8 cellular contexts compared by ENCODE assay signal in genomic region chr15:73052679-73053397, GRCh38. TPM values are rescaled to one million over a fixed set of nuclear protein-coding genes. Genes with fewer than 3 reads are reported as not detected.
A peak's percentile ranks its signal among the peaks of the same experiment; 100 is the strongest.
DNase-seq lines count a peak whose midpoint lies in the region; ATAC-seq and TF ChIP-seq lines count a peak whose summit lies in the region.

No MANE protein-coding gene starts in this region.

- H2AK5ac ChIP-seq in mesenchymal stem cell (ENCODE audit: low read length, severe bottlenecking): no peak overlapping the region

- H3K9me3 ChIP-seq in mesenchymal stem cell (ENCODE audit: control insufficient read depth, low read length): no peaks in the 10 kb centered on the region

- peaks cover 2% of the 10 kb centered on the region for H3K79me1 ChIP-seq in mesenchymal stem cell (replicated peaks; ENCODE audit: low read length, poor library complexity, severe bottlenecking)

- H3K36me3 Mint-ChIP-seq in activated CD4-positive, alpha-beta memory T cell treated with anti-CD3 and anti-CD28 coated beads for 36 hours: no peaks in the 10 kb centered on the region
- H3K36me3 Mint-ChIP-seq in endothelial cell (ENCODE audit: low read depth, unreplicated experiment): peaks cover 6% of the 10 kb centered on the region
- no peaks in the 10 kb centered on the region for H3K36me3 Mint-ChIP-seq in stimulated activated memory B cell treated with anti-CD40 and anti-IgM and Interleukin-4, amounts not matched to agents 10 μg/mL and 1 μg/mL and 100 μg/mL, for 72 hours

- in situ Hi-C loops in G401 (cut with HindIII; ENCODE audit: low sequenced_read_pairs): no loop called here

- no peak for TF ChIP-seq CTCF in endothelial cell (IDR thresholded peaks at IDR 0.05; ENCODE audit: unreplicated experiment)

- peak overlapping the region; percentile 80 for H3K4me2 ChIP-seq in mesenchymal stem cell (ENCODE audit: low read length, poor library complexity, severe bottlenecking)

- no peaks in the 10 kb centered on the region for H3K36me3 ChIP-seq in mesenchymal stem cell (ENCODE audit: control insufficient read depth in 1 of 2, insufficient read depth in 2 of 2, low read depth in 1 of 2, low read length in 2 of 2)

- H3K4me1 ChIP-seq in mesenchymal stem cell (ENCODE audit: control insufficient read depth, insufficient read depth, low read depth, low read length): no peaks in the 10 kb centered on the region

- H3K4ac ChIP-seq in mesenchymal stem cell (ENCODE audit: low read depth in 1 of 2, low read length in 2 of 2): peak overlapping the region; percentile 54 to 94

- H3K27me3 ChIP-seq in mesenchymal stem cell (ENCODE audit: control insufficient read depth in 1 of 2, insufficient read depth in 1 of 2, low read length in 2 of 2): peaks cover 0 to 5% of the 10 kb centered on the region in 2 experiments

- peak overlapping the region in 1 of 2 experiments; percentile 94 for H2BK12ac ChIP-seq in mesenchymal stem cell (ENCODE audit: low read length in 2 of 2)

- H4K91ac ChIP-seq in mesenchymal stem cell (ENCODE audit: low read length): peak overlapping the region; percentile 52

- H3K9me3 Mint-ChIP-seq in activated CD4-positive, alpha-beta memory T cell treated with anti-CD3 and anti-CD28 coated beads for 36 hours: no peaks in the 10 kb centered on the region
- H3K9me3 Mint-ChIP-seq in endothelial cell (ENCODE audit: unreplicated experiment): no peaks in the 10 kb centered on the region
- no peaks in the 10 kb centered on the region for H3K9me3 Mint-ChIP-seq in stimulated activated memory B cell treated with anti-CD40 and anti-IgM and Interleukin-4, amounts not matched to agents 10 μg/mL and 1 μg/mL and 100 μg/mL, for 72 hours

- ATAC-seq in HG02759 (IDR thresholded peaks at IDR 0.05; ENCODE audit: unreplicated experiment) (peak; percentile 38), HG03565 (IDR thresholded peaks at IDR 0.05; ENCODE audit: unreplicated experiment) (no peak)
- ATAC-seq in stimulated activated memory B cell treated with anti-CD40 and anti-IgM and Interleukin-4, amounts not matched to agents 10 μg/mL and 1 μg/mL and 100 μg/mL, for 72 hours: peak; percentile 63

- H3K27ac Mint-ChIP-seq in activated CD4-positive, alpha-beta memory T cell treated with anti-CD3 and anti-CD28 coated beads for 36 hours: no peak overlapping the region
- peak overlapping the region; percentile 95 for H3K27ac Mint-ChIP-seq in endothelial cell (ENCODE audit: unreplicated experiment)
- H3K27ac Mint-ChIP-seq in stimulated activated memory B cell treated with anti-CD40 and anti-IgM and Interleukin-4, amounts not matched to agents 10 μg/mL and 1 μg/mL and 100 μg/mL, for 72 hours: peak overlapping the region; percentile 24

- H2BK5ac ChIP-seq in mesenchymal stem cell (ENCODE audit: low read depth, low read length, poor library complexity, severe bottlenecking): peak overlapping the region; percentile 79

- H3K27me3 Mint-ChIP-seq in activated CD4-positive, alpha-beta memory T cell treated with anti-CD3 and anti-CD28 coated beads for 36 hours: peaks cover 7% of the 10 kb centered on the region
- H3K27me3 Mint-ChIP-seq in endothelial cell (ENCODE audit: unreplicated experiment): peaks cover 5% of the 10 kb centered on the region
- no peaks in the 10 kb centered on the region for H3K27me3 Mint-ChIP-seq in stimulated activated memory B cell treated with anti-CD40 and anti-IgM and Interleukin-4, amounts not matched to agents 10 μg/mL and 1 μg/mL and 100 μg/mL, for 72 hours

- H4K8ac ChIP-seq in mesenchymal stem cell (ENCODE audit: low read length): no peak overlapping the region

- H2AFZ ChIP-seq in mesenchymal stem cell (ENCODE audit: low read depth, low read length): peak overlapping the region; percentile 82

- intact Hi-C loops in activated CD4-positive, alpha-beta memory T cell treated with anti-CD3 and anti-CD28 coated beads for 36 hours (cut with micrococcal nuclease): loop anchor here (1.0 to 10.0 kb wide), 3 partner anchors 189 to 582 kb away; partner anchors contain the start of gene NPTN

- H2BK15ac ChIP-seq in mesenchymal stem cell (ENCODE audit: low read depth, poor library complexity, severe bottlenecking): no peak overlapping the region

- H3K23ac ChIP-seq in mesenchymal stem cell (ENCODE audit: low read length in 2 of 2): peak overlapping the region in 1 of 2 experiments; percentile 94

- H3K4me3 ChIP-seq in mesenchymal stem cell (ENCODE audit: insufficient read depth in 1 of 2, low read depth in 1 of 2, low read length in 2 of 2): peak overlapping the region; percentile 90 to 93

- peak overlapping the region; percentile 84 for H3K9ac ChIP-seq in mesenchymal stem cell (ENCODE audit: low read length)

- WGBS in mesenchymal stem cell: under 1% methylated on average over 21 of the region's 59 CpGs

- H3K4me3 Mint-ChIP-seq in activated CD4-positive, alpha-beta memory T cell treated with anti-CD3 and anti-CD28 coated beads for 36 hours: peak overlapping the region; percentile 78
- H3K4me3 Mint-ChIP-seq in endothelial cell (ENCODE audit: unreplicated experiment): peak overlapping the region; percentile 97
- H3K4me3 Mint-ChIP-seq in stimulated activated memory B cell treated with anti-CD40 and anti-IgM and Interleukin-4, amounts not matched to agents 10 μg/mL and 1 μg/mL and 100 μg/mL, for 72 hours: peak overlapping the region; percentile 91

- peak overlapping the region; percentile 89 for H2BK120ac ChIP-seq in mesenchymal stem cell (ENCODE audit: low read depth, low read length)

- DNase-seq in G401 (ENCODE audit: low spot score) (peak; percentile 71), NCI-H345 treated with DMSO at 0.1 percent for 48 hours (lab: John Stamatoyannopoulos, UW; ENCODE audit: unreplicated experiment) (peak; percentile 39), endothelial cell (ENCODE audit: low spot score) (peak; percentile 73), mesenchymal stem cell (peak; percentile 80)
- DNase-seq in activated CD4-positive, alpha-beta memory T cell treated with anti-CD3 and anti-CD28 coated beads for 36 hours: peak; percentile 43

- H3K27ac ChIP-seq in mesenchymal stem cell (ENCODE audit: low read length, poor library complexity, severe bottlenecking): peak overlapping the region; percentile 68

- CTCF ChIA-PET in activated CD4-positive, alpha-beta memory T cell treated with anti-CD3 and anti-CD28 coated beads for 36 hours (lab: Charles Lee): interaction anchor here (1.0 to 1.4 kb wide), 5 partner anchors 19 to 330 kb away, joined by 3 to 4 read pairs (median 3); no protein-coding TSS in a partner anchor

- POLR2A ChIA-PET in activated CD4-positive, alpha-beta memory T cell treated with anti-CD3 and anti-CD28 coated beads for 36 hours (lab: Charles Lee): no interaction called here

- H3K18ac ChIP-seq in mesenchymal stem cell (ENCODE audit: low read depth in 1 of 2, low read length in 2 of 2): peak overlapping the region; percentile 37 to 94

- peaks cover 7% of the 10 kb centered on the region for H3K4me1 Mint-ChIP-seq in activated CD4-positive, alpha-beta memory T cell treated with anti-CD3 and anti-CD28 coated beads for 36 hours (ENCODE audit: low read depth)
- H3K4me1 Mint-ChIP-seq in endothelial cell (ENCODE audit: unreplicated experiment): peaks cover 26% of the 10 kb centered on the region
- peaks cover 6% of the 10 kb centered on the region for H3K4me1 Mint-ChIP-seq in stimulated activated memory B cell treated with anti-CD40 and anti-IgM and Interleukin-4, amounts not matched to agents 10 μg/mL and 1 μg/mL and 100 μg/mL, for 72 hours

- H3K14ac ChIP-seq in mesenchymal stem cell (ENCODE audit: low read length in 2 of 2): peak overlapping the region; percentile 32 to 59

RNA-seq across cellular contexts. Expression of gene NEO1, which starts 0.6 kb away (rescaled TPM):
- 0.81 and 0.98 TPM in 2 replicates for total RNA-seq in G401 (2014; rRNA removed; shearing (Covaris generic))
- 1 to 10 TPM; 8.3 to 9.3 TPM for total RNA-seq in activated CD4-positive, alpha-beta memory T cell treated with anti-CD3 and anti-CD28 coated beads for 36 hours
- 140 TPM for total RNA-seq in endothelial cell (ENCODE audit: unreplicated experiment)
- 90.4 TPM for polyA plus RNA-seq in mesenchymal stem cell (2013, experiment 1 of 2)
- polyA plus RNA-seq in mesenchymal stem cell (2013, experiment 2 of 2): 85.2 TPM

Comparison
In these comparisons a context has a peak if more than half of its experiments do, and no peak if none do; other contexts are left out.
1. RNA of gene NEO1, which starts 0.6 kb away (total RNA-seq): 140 TPM in endothelial cell (single experiment); 8.3 to 9.3 TPM in activated CD4-positive, alpha-beta memory T cell treated with anti-CD3 and anti-CD28 coated beads for 36 hours and 0.81 to 0.98 TPM in G401; every median in the first group is over 10 times any median in the second.
2. Peak in every context shown above with its lines, with median percentiles within 50 percentile points of each other: DNase-seq and H3K4me3 Mint-ChIP-seq.